In genomic region chr20:44965651-44966029, GRCh38 we compare ENCODE assay signal across 1 cellular context.
TF ChIP-seq lines count a peak whose summit lies in the region.

No MANE protein-coding gene starts in this region.

TF ChIP-seq in HCT116, 20 proteins besides CTCF, POLR2A, EP300 and RAD21 (continued from another document):
- TF ChIP-seq MAX (IDR thresholded peaks at IDR 0.05): no peak
- no peak for TF ChIP-seq EZH2 (IDR thresholded peaks at IDR 0.05)
- no peak for TF ChIP-seq ATF3 (IDR thresholded peaks at IDR 0.05)
TF ChIP-seq in HCT116: peak in this region for 0.
